ENCODE assay signal across 2 cellular contexts in the genomic region with DNA sequence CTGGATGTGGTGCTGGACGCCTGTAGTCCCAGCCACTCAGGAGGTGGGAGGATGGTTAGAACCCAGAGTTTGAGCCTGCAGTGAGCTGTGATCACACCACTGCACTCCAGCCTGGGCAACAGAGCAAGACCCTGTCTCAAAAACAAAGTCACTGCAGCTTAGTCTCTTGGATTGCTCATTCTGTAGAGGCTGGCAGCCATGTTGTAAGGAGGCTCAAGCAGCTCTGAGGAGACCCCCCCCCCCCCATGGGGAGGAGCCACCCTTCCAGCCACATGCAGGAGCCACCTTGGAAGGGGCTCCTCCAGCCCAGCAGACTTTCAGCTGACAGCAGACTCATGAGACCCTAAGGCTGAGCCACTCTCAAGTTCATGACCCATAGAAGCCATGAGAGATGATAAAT.
TF ChIP-seq lines count a peak whose summit lies in the region.

No MANE protein-coding gene starts in this region.

TF ChIP-seq in HepG2, 621 proteins besides CTCF, POLR2A, EP300 and RAD21 (continued from another document):
- TF ChIP-seq ZNF121 (CRISPR knock-in tag; IDR thresholded peaks at IDR 0.05), result 0 out of 2 replicates have a peak, but pooled peaks have one; percentile 32

TF ChIP-seq in K562, 482 proteins besides CTCF, POLR2A, EP300 and RAD21:
- TF ChIP-seq YY1 (IDR thresholded peaks at IDR 0.05; ENCODE audit: borderline replicate concordance in 1 of 3, control insufficient read depth in 1 of 3, extremely low read depth in 1 of 3, insufficient read depth in 3 of 3, insufficient read length in 1 of 3, insufficient replicate concordance in 2 of 3, low read depth in 1 of 3, low read length in 2 of 3), result peak; percentile 31 to 81 (median 49)
- no peak for TF ChIP-seq ZNF77 (CRISPR knock-in tag; IDR thresholded peaks at IDR 0.05)
- peak; percentile 94 for TF ChIP-seq ZNF740 (CRISPR knock-in tag; IDR thresholded peaks at IDR 0.05)
- no peak for TF ChIP-seq ZNF740 (tag; IDR thresholded peaks at IDR 0.05)
- 0 out of 2 replicates have a peak, but pooled peaks have one; percentile 21 for TF ChIP-seq ZNF121 (CRISPR knock-in tag; conservative IDR thresholded peaks at IDR 0.05)
- TF ChIP-seq THAP12 (CRISPR knock-in tag; IDR thresholded peaks at IDR 0.05), result no peak
- TF ChIP-seq POLR2H (tag; IDR thresholded peaks at IDR 0.05; ENCODE audit: low read depth), result no peak
